8 cellular contexts compared by ENCODE assay signal in genomic region chr10:15370212-15370740, GRCh38. TPM values are rescaled to one million over a fixed set of nuclear protein-coding genes. Genes with fewer than 3 reads are reported as not detected.
DNase-seq lines count a peak whose midpoint lies in the region; ATAC-seq and TF ChIP-seq lines count a peak whose summit lies in the region.

No MANE protein-coding gene starts in this region.

- ATAC-seq in memory B cell (ENCODE audit: low read depth) (peak; percentile 15), GM18870 (IDR thresholded peaks at IDR 0.05; ENCODE audit: unreplicated experiment) (no peak), HG02763 (IDR thresholded peaks at IDR 0.05; ENCODE audit: unreplicated experiment) (no peak)

- peaks cover 9% of the 10 kb centered on the region; the same call in 1 of the 2 replicates for H3F3A ChIP-seq in GM23248 (ENCODE audit: insufficient read depth)

- no peaks in the 10 kb centered on the region for H3K4me1 Mint-ChIP-seq in dendritic cell treated with granulocyte-macrophage colony-stimulating factor and Interleukin-4, amounts not matched to agents 40 ng/mL and 50 ng/mL, for 4 days (ENCODE audit: low read depth)
- peaks cover 10% of the 10 kb centered on the region for H3K4me1 Mint-ChIP-seq in memory B cell

- peak overlapping the region; percentile 83 for H3K9ac ChIP-seq in GM23248

- WGBS in GM23248 (ENCODE audit: low coverage in 1 of 2, low lambda C conversion rate in 2 of 2, missing lambda C conversion rate in 2 of 2), 2 experiments: 1% methylated on average over 23 to 35 of the region's 45 CpGs
- WGBS in suprapubic skin: 2% methylated on average over 7 of the region's 45 CpGs

- H3K27ac Mint-ChIP-seq in dendritic cell treated with granulocyte-macrophage colony-stimulating factor and Interleukin-4, amounts not matched to agents 40 ng/mL and 50 ng/mL, for 4 days: no peak overlapping the region
- H3K27ac Mint-ChIP-seq in memory B cell: no peak overlapping the region

- no peaks in the 10 kb centered on the region for H4K20me1 ChIP-seq in GM23248 (ENCODE audit: insufficient read depth)

- no peak for TF ChIP-seq EP300 in suprapubic skin (IDR thresholded peaks at IDR 0.05)

- H3K4me2 ChIP-seq in GM23248 (ENCODE audit: unreplicated experiment): peak overlapping the region; percentile 82

- H3K9me3 ChIP-seq in AG04450 (ENCODE audit: control insufficient read depth, insufficient read depth, low read length): no peaks in the 10 kb centered on the region
- no peaks in the 10 kb centered on the region for H3K9me3 ChIP-seq in GM23248 (ENCODE audit: low read depth)
- no peaks in the 10 kb centered on the region for H3K9me3 ChIP-seq in suprapubic skin

- H3K9me2 ChIP-seq in GM23248 (ENCODE audit: insufficient read depth): no peaks in the 10 kb centered on the region

- POLR2A ChIA-PET in AG04450 (lab: Yijun Ruan, JAX): interaction anchor here (0.7 kb wide), 1 partner anchor 41 kb away, joined by 5 read pairs; no protein-coding TSS in a partner anchor

- H3K36me3 ChIP-seq in GM23248 (ENCODE audit: low read depth) (no peaks in the 10 kb centered on the region), suprapubic skin (no peaks in the 10 kb centered on the region)

- H3K4me3 Mint-ChIP-seq in dendritic cell treated with granulocyte-macrophage colony-stimulating factor and Interleukin-4, amounts not matched to agents 40 ng/mL and 50 ng/mL, for 4 days: peak overlapping the region; percentile 30
- H3K4me3 Mint-ChIP-seq in memory B cell: peak overlapping the region; percentile 60

- H3K27ac ChIP-seq in AG04450 (ENCODE audit: low read depth, low read length) (no peak overlapping the region), GM23248 (peak overlapping the region; percentile 16; the same call in 1 of the 2 replicates), suprapubic skin (peak overlapping the region; percentile 45)

- H3K27me3 Mint-ChIP-seq in dendritic cell treated with granulocyte-macrophage colony-stimulating factor and Interleukin-4, amounts not matched to agents 40 ng/mL and 50 ng/mL, for 4 days: peaks cover 74% of the 10 kb centered on the region
- peaks cover 24% of the 10 kb centered on the region for H3K27me3 Mint-ChIP-seq in memory B cell

- no peaks in the 10 kb centered on the region for H3K9me3 Mint-ChIP-seq in dendritic cell treated with granulocyte-macrophage colony-stimulating factor and Interleukin-4, amounts not matched to agents 40 ng/mL and 50 ng/mL, for 4 days
- H3K9me3 Mint-ChIP-seq in memory B cell: no peaks in the 10 kb centered on the region

- H3K4me3 ChIP-seq in AG04450 (ENCODE audit: low read depth, low read length): peak overlapping the region; percentile 63
- peak overlapping the region; percentile 77 for H3K4me3 ChIP-seq in GM23248
- peak overlapping the region; percentile 76 for H3K4me3 ChIP-seq in suprapubic skin

- TF ChIP-seq POLR2A in suprapubic skin (IDR thresholded peaks at IDR 0.05): no peak

- intact Hi-C loops in dendritic cell treated with granulocyte-macrophage colony-stimulating factor and Interleukin-4, amounts not matched to agents 40 ng/mL and 50 ng/mL, for 4 days (cut with micrococcal nuclease): no loop called here

- peaks cover 48% of the 10 kb centered on the region for H3K79me2 ChIP-seq in GM23248 (ENCODE audit: insufficient read depth)

- no peaks in the 10 kb centered on the region for H3K27me3 ChIP-seq in AG04450 (ENCODE audit: control insufficient read depth, insufficient read depth, low read length)
- no peaks in the 10 kb centered on the region for H3K27me3 ChIP-seq in GM23248 (replicated peaks; ENCODE audit: insufficient read depth)
- H3K27me3 ChIP-seq in suprapubic skin: no peaks in the 10 kb centered on the region

- in situ Hi-C loops in GM23248 (cut with MboI): no loop called here

- H2AFZ ChIP-seq in GM23248: peak overlapping the region; percentile 80

- TF ChIP-seq CTCF in AG04450 (IDR thresholded peaks at IDR 0.05; ENCODE audit: low read depth, low read length) (no peak), suprapubic skin (IDR thresholded peaks at IDR 0.05) (no peak)

- H3K4me1 ChIP-seq in GM23248 (ENCODE audit: insufficient read depth): peaks cover 6% of the 10 kb centered on the region; the same call in 1 of the 2 replicates
- peaks cover 16% of the 10 kb centered on the region for H3K4me1 ChIP-seq in suprapubic skin

- H3K36me3 Mint-ChIP-seq in dendritic cell treated with granulocyte-macrophage colony-stimulating factor and Interleukin-4, amounts not matched to agents 40 ng/mL and 50 ng/mL, for 4 days (ENCODE audit: low read depth): no peaks in the 10 kb centered on the region
- no peaks in the 10 kb centered on the region for H3K36me3 Mint-ChIP-seq in memory B cell

- DNase-seq in AG04450 (ENCODE audit: low read depth, low spot score) (no peak), GM23248 (peak; percentile 67), T-helper 22 cell (ENCODE audit: low read depth) (peak; percentile 3), memory B cell (ENCODE audit: low spot score in 2 of 2) (peak in 1 of 2 donors; percentile 11), suprapubic skin (ENCODE audit: low spot score in 2 of 2) (no peak)

- CTCF ChIA-PET in AG04450 (lab: Charles Lee): interaction anchor here (0.7 to 2.3 kb wide), 5 partner anchors 75 to 409 kb away, joined by 3 to 12 read pairs (median 7); no protein-coding TSS in a partner anchor

RNA-seq across cellular contexts. Expression of gene FAM171A1, which starts 0.8 kb away (rescaled TPM):
- polyA plus RNA-seq in AG04450 (2011; rRNA removed) (22.4 and 23.6 TPM in 2 replicates), GM23248 (2016; fragmentation: Nextera tagmentation; extraction: Ambion mirVana) (11.2 and 11.4 TPM in 2 replicates)
- 17.8 and 22.4 TPM in 2 replicates for polyA minus RNA-seq in AG04450 (2011; rRNA and poly(A)+ RNA removed)
- 23.5 and 25.2 TPM in 2 replicates for total RNA-seq in GM23248 (2014; rRNA removed; shearing (Covaris generic))
- total RNA-seq in suprapubic skin: 1 to 10 TPM; 2.8 to 7.0 (median 5.9) TPM

Comparison
In these comparisons a context has a peak if more than half of its experiments do, and no peak if none do; other contexts are left out.
1. DNase-seq: peak in GM23248 (single experiment) and T-helper 22 cell (single experiment); none in AG04450 (single experiment) and suprapubic skin (0 of 2).
2. Peak in every context shown above with its lines, with median percentiles within 50 percentile points of each other: H3K4me3 ChIP-seq.